ENCODE assay signal across 13 cellular contexts in genomic region chr1:172397221-172397620, GRCh38. TPM values are rescaled to one million over a fixed set of nuclear protein-coding genes. Genes with fewer than 3 reads are reported as not detected.
DNase-seq lines count a peak whose midpoint lies in the region; ATAC-seq and TF ChIP-seq lines count a peak whose summit lies in the region.
"Had no signal": no experiment of that assay in that cellular context is flagged by ENCODE, and none has a peak within 500 bp of the region (broad histone marks: within the 10 kb centered on the region; RNA-seq: fewer than 3 reads in every experiment).

No MANE protein-coding gene starts in this region.

- no peaks in the 10 kb centered on the region for H3K27me3 ChIP-seq in foreskin keratinocyte

- peaks cover 11% of the 10 kb centered on the region for H3K4me1 ChIP-seq in foreskin keratinocyte

- TF ChIP-seq CTCF in foreskin keratinocyte (conservative IDR thresholded peaks at IDR 0.05): no peak

- peak; percentile 82 for DNase-seq in A172 (ENCODE audit: low spot score)
- peak; percentile 70 for DNase-seq in RPMI7951 (ENCODE audit: low read depth)
- peak in 1 of 2 donors; percentile 53 for DNase-seq in foreskin keratinocyte
- DNase-seq in NCI-H2029 (lab: John Stamatoyannopoulos, UW): no peak
- no peak for DNase-seq in caudate nucleus (lab: John Stamatoyannopoulos, UW)
- no peak for DNase-seq in NCI-H2081 (lab: John Stamatoyannopoulos, UW)
- DNase-seq: activated gamma-delta T cell treated with Interleukin-2 at 50 U/mL for 16 hours; erythroblast; midbrain; stimulated activated CD4-positive, alpha-beta T cell treated with anti-CD3 and anti-CD28 coated beads, Interleukin-15, amount 100 ng/mL, for 24 hours had no signal

- peak overlapping the region; percentile 18 for H3K27ac ChIP-seq in foreskin keratinocyte
- H3K27ac ChIP-seq in caudate nucleus (ENCODE audit: low read depth, low read length): no peak overlapping the region

- peak; percentile 48 for ATAC-seq in GM18868 (IDR thresholded peaks at IDR 0.05; ENCODE audit: unreplicated experiment)
- peak; percentile 72 for ATAC-seq in foreskin keratinocyte
- no peak for ATAC-seq in HG03280 (IDR thresholded peaks at IDR 0.05; ENCODE audit: unreplicated experiment)

RNA-seq across cellular contexts. Expression of gene C1orf105, which starts 23.3 kb away (rescaled TPM):
- not detected in 2 replicates for total RNA-seq in A172 (2014; rRNA removed; shearing (Covaris generic))
- not detected in 2 replicates for total RNA-seq in RPMI7951 (2014; rRNA removed; shearing (Covaris generic))
- total RNA-seq in foreskin keratinocyte: not detected in 2 replicates
- not detected in 2 replicates for polyA plus RNA-seq in foreskin keratinocyte
- total RNA-seq: subcutaneous adipose tissue had no signal

RNA-seq across cellular contexts. Expression of gene PIGC, which starts 46.6 kb away (rescaled TPM):
- total RNA-seq in A172 (2014; rRNA removed; shearing (Covaris generic)): 56.0 and 62.8 TPM in 2 replicates
- 36.3 and 40.9 TPM in 2 replicates for total RNA-seq in RPMI7951 (2014; rRNA removed; shearing (Covaris generic))
- total RNA-seq in foreskin keratinocyte: 22.8 and 25.1 TPM in 2 replicates
- 20.1 and 21.7 TPM in 2 replicates for polyA plus RNA-seq in foreskin keratinocyte

Comparison
In these comparisons a context has a peak if more than half of its experiments do, and no peak if none do; other contexts are left out.
1. DNase-seq: peak in A172 (single experiment) and RPMI7951 (single experiment); none in NCI-H2029 (single experiment), caudate nucleus (0 of 61) and NCI-H2081 (0 of 2).